23 cellular contexts compared by ENCODE assay signal in genomic region chr10:124088944-124089343, GRCh38. TPM values are rescaled to one million over a fixed set of nuclear protein-coding genes. Genes with fewer than 3 reads are reported as not detected.
DNase-seq lines count a peak whose midpoint lies in the region; ATAC-seq and TF ChIP-seq lines count a peak whose summit lies in the region.
"Had no signal": no experiment of that assay in that cellular context is flagged by ENCODE, and none has a peak within 500 bp of the region (broad histone marks: within the 10 kb centered on the region; RNA-seq: fewer than 3 reads in every experiment).

No MANE protein-coding gene starts in this region.

- no peaks in the 10 kb centered on the region for H3K36me3 Mint-ChIP-seq in T-cell

- no peak overlapping the region for H3K4me3 Mint-ChIP-seq in T-cell
- H3K4me3 Mint-ChIP-seq: activated CD8-positive, alpha-beta T cell treated with anti-CD3 and anti-CD28 coated beads, Interleukin-2, amount 10 ng/mL, durations not matched to agents 7 days and 5 days; activated naive CD8-positive, alpha-beta T cell treated with anti-CD3 and anti-CD28 coated beads, Interleukin-2, amount 50 U/mL, for 24 hours had no signal

- H3K36me3 ChIP-seq in sigmoid colon, result no peaks in the 10 kb centered on the region
- H3K36me3 ChIP-seq: brain microvascular endothelial cell, heart left ventricle, prostate gland, vagina had no signal

- H3K4me1 Mint-ChIP-seq in T-cell, result peaks cover 0 to 4% (median 1%) of the 10 kb centered on the region in 3 donors

- intact Hi-C loops in sigmoid colon (cut with DNase I), result no loop called here

- ATAC-seq in T-cell (replicated peaks in 1 of 4), result no peak
- ATAC-seq: activated CD4-positive, CD25-positive, alpha-beta regulatory T cell treated with anti-CD3 and anti-CD28 coated beads, Interleukin-2, amount 50 U/mL, for 24 hours; activated CD8-positive, alpha-beta T cell treated with anti-CD3 and anti-CD28 coated beads, Interleukin-2, amount 10 ng/mL, durations not matched to agents 7 days and 5 days; activated naive CD8-positive, alpha-beta T cell treated with anti-CD3 and anti-CD28 coated beads, Interleukin-2, amount 50 U/mL, for 24 hours; heart left ventricle; left cardiac atrium had no signal

- peaks cover 9 to 36% of the 10 kb centered on the region in 2 donors for H3K27me3 Mint-ChIP-seq in T-cell

- H3K27ac ChIP-seq in angular gyrus (ENCODE audit: low read depth, low read length) (peak overlapping the region; percentile 4), sigmoid colon (peak overlapping the region; percentile 90 to 93 (median 91))
- H3K27ac ChIP-seq: brain microvascular endothelial cell, coronary artery, prostate gland, vagina had no signal

- no peaks in the 10 kb centered on the region for H3K9me3 Mint-ChIP-seq in T-cell
- H3K9me3 Mint-ChIP-seq: activated naive CD8-positive, alpha-beta T cell treated with anti-CD3 and anti-CD28 coated beads, Interleukin-2, amount 50 U/mL, for 24 hours had no signal

- no peak overlapping the region for H3K27ac Mint-ChIP-seq in T-cell
- H3K27ac Mint-ChIP-seq: activated CD8-positive, alpha-beta T cell treated with anti-CD3 and anti-CD28 coated beads, Interleukin-2, amount 10 ng/mL, durations not matched to agents 7 days and 5 days; activated naive CD8-positive, alpha-beta T cell treated with anti-CD3 and anti-CD28 coated beads, Interleukin-2, amount 50 U/mL, for 24 hours had no signal

- WGBS in sigmoid colon, 2 donors, result 80 to 84% methylated on average over 3 of the region's 3 CpGs

- H3K4me1 ChIP-seq in sigmoid colon, result peaks cover 0 to 82% (median 72%) of the 10 kb centered on the region in 4 donors

- no peak for TF ChIP-seq CTCF in sigmoid colon (IDR thresholded peaks at IDR 0.05)

- TF ChIP-seq EP300 in sigmoid colon (IDR thresholded peaks at IDR 0.05), result no peak

- no peak for TF ChIP-seq POLR2A in sigmoid colon (IDR thresholded peaks at IDR 0.05)
- TF ChIP-seq POLR2A in erythroblast (IDR thresholded peaks at IDR 0.05; ENCODE audit: low read length), result no peak

- DNase-seq in Daoy (ENCODE audit: low read depth) (peak; percentile 22), left kidney (ENCODE audit: low read depth, low spot score) (peak; percentile 84), sigmoid colon (no peak), erythroblast (lab: John Stamatoyannopoulos, UW) (no peak), NCI-H187 (lab: John Stamatoyannopoulos, UW) (no peak), T-cell (no peak)
- DNase-seq in stimulated activated CD4-positive, alpha-beta T cell treated with anti-CD3 and anti-CD28 coated beads, Interleukin-2, amount 100 ng/mL, for 48 hours, result no peak
- DNase-seq: activated CD8-positive, alpha-beta T cell treated with anti-CD3 and anti-CD28 coated beads, Interleukin-2, amount 10 ng/mL, durations not matched to agents 7 days and 5 days; activated gamma-delta T cell; activated naive CD8-positive, alpha-beta T cell treated with anti-CD3 and anti-CD28 coated beads, Interleukin-2, amount 50 U/mL, for 24 hours; brain microvascular endothelial cell; C1 segment of cervical spinal cord; Calu3; heart left ventricle; left cardiac atrium; NCI-H2107; stimulated activated CD8-positive, alpha-beta memory T cell treated with anti-CD3 and anti-CD28 coated beads, Interleukin-4, amount 100 ng/mL, for 48 hours; SW 1271 had no signal

- H3K9me3 ChIP-seq in sigmoid colon, result no peaks in the 10 kb centered on the region
- H3K9me3 ChIP-seq: heart left ventricle, prostate gland, vagina had no signal

- no peak overlapping the region for H3K4me3 ChIP-seq in sigmoid colon
- H3K4me3 ChIP-seq: coronary artery, heart left ventricle, prostate gland, vagina had no signal

- H3K27me3 ChIP-seq in sigmoid colon, result no peaks in the 10 kb centered on the region
- H3K27me3 ChIP-seq: brain microvascular endothelial cell, vagina had no signal

- POLR2A ChIA-PET in T-cell (lab: Charles Lee), result no interaction called here

- CTCF ChIA-PET in T-cell (lab: Charles Lee), result no interaction called here

RNA-seq across cellular contexts. Expression of gene CHST15, which starts 4.5 kb away (rescaled TPM):
- 9.5 and 11.8 TPM in 2 replicates for total RNA-seq in Daoy (2014; rRNA removed; shearing (Covaris generic))
- total RNA-seq in sigmoid colon (10 to 100 TPM; 29.9 to 57.9 (median 43.8) TPM), T-cell (1 to 10 TPM in 4 of 5 donors, under 1 TPM in 1; 0.95 to 4.2 (median 1.3) TPM)
- polyA plus RNA-seq in sigmoid colon, result 1 to 10 TPM; 2.4 to 8.7 (median 3.5) TPM
- total RNA-seq: activated CD8-positive, alpha-beta T cell treated with anti-CD3 and anti-CD28 coated beads, Interleukin-2, amount 10 ng/mL, durations not matched to agents 7 days and 5 days had no signal

Comparison
In these comparisons a context has a peak if more than half of its experiments do, and no peak if none do; other contexts are left out.
1. DNase-seq: peak in Daoy (single experiment) and left kidney (single experiment); none in sigmoid colon (single experiment), erythroblast (0 of 2), NCI-H187 (0 of 2), T-cell (0 of 34) and stimulated activated CD4-positive, alpha-beta T cell treated with anti-CD3 and anti-CD28 coated beads, Interleukin-2, amount 100 ng/mL, for 48 hours (0 of 2).